8 cellular contexts compared by ENCODE assay signal in the genomic region with DNA sequence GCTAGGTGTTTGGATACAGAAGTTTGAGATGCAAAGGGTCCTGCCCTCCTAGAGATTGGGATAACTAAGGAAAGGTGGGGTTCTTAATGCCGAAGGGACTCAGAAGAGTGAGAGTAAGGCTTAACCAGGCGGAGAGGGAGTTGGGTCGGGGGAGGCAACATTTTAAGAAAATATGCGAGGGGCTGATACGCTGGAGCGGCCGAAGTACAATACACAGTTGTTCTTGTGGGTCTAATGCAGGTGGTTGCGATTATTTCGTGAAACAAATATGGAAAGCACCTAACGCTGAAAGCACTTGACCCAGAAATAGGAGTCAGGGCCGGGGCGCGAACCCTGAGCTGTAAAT. TPM values are rescaled to one million over a fixed set of nuclear protein-coding genes. Genes with fewer than 3 reads are reported as not detected.
A peak's percentile ranks its signal among the peaks of the same experiment; 100 is the strongest.
DNase-seq lines count a peak whose midpoint lies in the region; ATAC-seq, FAIRE-seq and TF ChIP-seq lines count a peak whose summit lies in the region.

No MANE protein-coding gene starts in this region.

- WGBS in transverse colon (ENCODE audit: low coverage in 1 of 2), 2 donors: 8 to 10% methylated on average over 7 to 13 of the region's 13 CpGs

- H3K36me3 ChIP-seq in left lung: peaks cover 0 to 13% of the 10 kb centered on the region in 2 donors
- H3K36me3 ChIP-seq in transverse colon: no peaks in the 10 kb centered on the region

- H3K27me3 ChIP-seq in left lung (no peaks in the 10 kb centered on the region), transverse colon (no peaks in the 10 kb centered on the region)

- H3K9me3 Mint-ChIP-seq in activated naive CD8-positive, alpha-beta T cell (ENCODE audit: low read depth): no peaks in the 10 kb centered on the region

- H3K9me3 ChIP-seq in left lung: no peaks in the 10 kb centered on the region
- H3K9me3 ChIP-seq in transverse colon: no peaks in the 10 kb centered on the region

- intact Hi-C loops in left lung (cut with DNase I) (no loop called here), transverse colon (cut with DNase I; ENCODE audit: low total_unique reads) (loop anchor here (5.0 kb wide), 1 partner anchor 626 kb away; no protein-coding TSS in a partner anchor)

- peak overlapping the region; percentile 97 for H3K27ac Mint-ChIP-seq in activated naive CD8-positive, alpha-beta T cell

- in situ Hi-C loops in transverse colon (cut with MboI; ENCODE audit: low pct_ligation_motif_present in 1 of 4, low pct_unique_long_range_greater_than_20kb in 1 of 4, low sequenced_read_pairs in 3 of 4): loop anchor here in 2 of 4 donors (25.0 kb wide), 1 partner anchor 641 kb away; no protein-coding TSS in a partner anchor

- peaks cover 40% of the 10 kb centered on the region for H3K4me1 Mint-ChIP-seq in activated naive CD8-positive, alpha-beta T cell (ENCODE audit: low read depth)

- peak overlapping the region; percentile 98 for H3K4me3 Mint-ChIP-seq in activated naive CD8-positive, alpha-beta T cell

- H3K27me3 Mint-ChIP-seq in activated naive CD8-positive, alpha-beta T cell: no peaks in the 10 kb centered on the region

- peak; percentile 5 for FAIRE-seq in GM12891 (lab: Jason Lieb, UNC)

- H3K36me3 Mint-ChIP-seq in activated naive CD8-positive, alpha-beta T cell: peaks cover 5% of the 10 kb centered on the region

- H3K4me3 ChIP-seq in left lung: peak overlapping the region; percentile 74 to 81
- peak overlapping the region; percentile 80 to 94 (median 86) for H3K4me3 ChIP-seq in transverse colon

- no peak for DNase-seq in GM12891 (ENCODE audit: insufficient read length, low spot score)
- no peak for DNase-seq in left lung
- no peak for DNase-seq in transverse colon
- DNase-seq in hypothalamus (lab: John Stamatoyannopoulos, UW): no peak
- DNase-seq in amygdala (lab: John Stamatoyannopoulos, UW): no peak

- TF ChIP-seq POLR2A in GM12891 (IDR thresholded peaks at IDR 0.05; ENCODE audit: low read depth, low read length): no peak
- TF ChIP-seq POLR2A in transverse colon (IDR thresholded peaks at IDR 0.05): no peak

- H3K27ac ChIP-seq in left lung (peak overlapping the region; percentile 91), transverse colon (peak overlapping the region; percentile 91 to 95 (median 93))

- no peak for TF ChIP-seq EP300 in transverse colon (IDR thresholded peaks at IDR 0.05; ENCODE audit: low read depth)

- TF ChIP-seq CTCF in left lung (IDR thresholded peaks at IDR 0.05) (no peak), transverse colon (IDR thresholded peaks at IDR 0.05) (no peak)

- H3K4me1 ChIP-seq in left lung: peaks cover 22 to 48% of the 10 kb centered on the region in 2 donors
- peaks cover 11 to 31% (median 15%) of the 10 kb centered on the region in 4 donors for H3K4me1 ChIP-seq in transverse colon

- peak; percentile 21 for ATAC-seq in HG02763 (IDR thresholded peaks at IDR 0.05; ENCODE audit: unreplicated experiment)
- no peak for ATAC-seq in left lung
- no peak for ATAC-seq in GM18861 (IDR thresholded peaks at IDR 0.05; ENCODE audit: unreplicated experiment)

TF ChIP-seq in GM12891, 5 proteins besides CTCF, POLR2A, EP300 and RAD21:
- TF ChIP-seq POLR2AphosphoS5 (IDR thresholded peaks at IDR 0.05; ENCODE audit: low read depth, low read length) (no peak), POU2F2 (IDR thresholded peaks at IDR 0.05; ENCODE audit: low read depth, low read length) (no peak), PAX5 (IDR thresholded peaks at IDR 0.05; ENCODE audit: insufficient read depth, low read length, severe bottlenecking) (no peak), SPI1 (IDR thresholded peaks at IDR 0.05; ENCODE audit: low read depth, low read length) (no peak), TAF1 (IDR thresholded peaks at IDR 0.05; ENCODE audit: low read depth, low read length) (no peak)

RNA-seq across cellular contexts. Expression of a gene that starts 0.3 kb away (rescaled TPM):
- 148 TPM for polyA plus RNA-seq in GM12891 (2012; ENCODE audit: low read depth, missing spikeins)
- 100 to 1,000 TPM in 1 of 2 donors, 10 to 100 TPM in 1; 75.2 to 110 TPM for total RNA-seq in left lung
- total RNA-seq in transverse colon: 10 to 100 TPM in 3 of 4 donors, 1 to 10 TPM in 1; 7.2 to 89.4 (median 45.7) TPM
